32 cellular contexts compared by ENCODE assay signal in the genomic region with DNA sequence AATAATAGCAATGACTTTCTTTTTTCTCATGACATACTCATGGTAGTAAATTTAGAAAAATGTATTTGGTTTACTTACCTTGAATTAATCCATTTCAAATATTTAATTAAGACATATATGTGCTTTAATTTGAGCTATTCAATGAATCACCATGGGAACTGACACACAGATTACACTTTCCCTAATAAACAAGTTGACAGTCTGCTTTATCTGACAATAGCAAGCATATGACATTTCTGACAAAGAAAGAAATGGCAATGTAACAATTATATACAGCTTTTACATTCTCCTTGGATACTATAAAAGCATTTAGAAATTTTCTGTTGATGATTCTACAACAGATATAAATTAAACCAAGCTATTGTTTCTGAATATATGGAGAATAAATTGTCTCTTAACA.
"Had no signal": no experiment of that assay in that cellular context is flagged by ENCODE, and none has a peak within 500 bp of the region (broad histone marks: within the 10 kb centered on the region; RNA-seq: fewer than 3 reads in every experiment).

No MANE protein-coding gene starts in this region.

- H3K4me3 ChIP-seq: adrenal gland, ascending aorta, body of pancreas, breast epithelium, cardiac muscle cell had no signal

- H3K27me3 ChIP-seq: adrenal gland, ascending aorta, body of pancreas, brain microvascular endothelial cell, breast epithelium, cardiac muscle cell had no signal

- H3K27ac ChIP-seq: adrenal gland, ascending aorta, body of pancreas, brain microvascular endothelial cell, breast epithelium, cardiac muscle cell had no signal

- H3K36me3 ChIP-seq: adrenal gland, ascending aorta, brain microvascular endothelial cell, breast epithelium, cardiac muscle cell had no signal

- H3K9me3 ChIP-seq: adrenal gland, ascending aorta, body of pancreas, breast epithelium had no signal

- DNase-seq: activated effector memory CD4-positive, alpha-beta T cell treated with anti-CD3 and anti-CD28 coated beads, Interleukin-2, amount 50 U/mL, for 16 hours; activated effector memory CD4-positive, alpha-beta T cell treated with Interleukin-2 at 50 U/mL for 16 hours; activated gamma-delta T cell; activated gamma-delta T cell treated with Interleukin-2 at 50 U/mL for 16 hours; activated naive CD4-positive, alpha-beta T cell; activated naive CD4-positive, alpha-beta T cell treated with anti-CD3 and anti-CD28 coated beads for 36 hours; activated naive CD4-positive, alpha-beta T cell treated with anti-CD3 and anti-CD28 coated beads, Interleukin-2, amount 10 ng/mL, durations not matched to agents 7 days and 5 days; activated naive CD4-positive, alpha-beta T cell treated with anti-CD3 and anti-CD28 coated beads, Interleukin-2, amount 50 U/mL, for 16 hours; activated naive CD4-positive, alpha-beta T cell treated with Interleukin-2 at 50 U/mL for 16 hours; activated naive CD8-positive, alpha-beta T cell treated with anti-CD3 and anti-CD28 coated beads for 36 hours; activated naive CD8-positive, alpha-beta T cell treated with anti-CD3 and anti-CD28 coated beads, Interleukin-2, amount 10 ng/mL, durations not matched to agents 7 days and 5 days; activated naive CD8-positive, alpha-beta T cell treated with anti-CD3 and anti-CD28 coated beads, Interleukin-2, amount 50 U/mL, for 24 hours; activated T-cell treated with anti-CD3 and anti-CD28 coated beads, Interleukin-2, amount 50 U/mL, for 1 hour; activated T-cell treated with anti-CD3 and anti-CD28 coated beads, Interleukin-2, amount 50 U/mL, for 24 hours; activated T-cell treated with anti-CD3 and anti-CD28 coated beads, Interleukin-2, amount 50 U/mL, for 4 hours; activated T-cell treated with anti-CD3 and anti-CD28 coated beads, Interleukin-2, amount 50 U/mL, for 48 hours; activated T-cell treated with anti-CD3 and anti-CD28 coated beads, Interleukin-2, amount 50 U/mL, for 72 hours; adrenal gland; amniotic stem cell; amygdala; anterior cingulate cortex; aorta; body of pancreas; brain microvascular endothelial cell; caudate nucleus; central memory CD4-positive, alpha-beta T cell; cerebellar nuclear complex had no signal

- ATAC-seq: activated naive CD4-positive, alpha-beta T cell treated with anti-CD3 and anti-CD28 coated beads, Interleukin-2, amount 50 U/mL, for 72 hours; activated naive CD8-positive, alpha-beta T cell treated with anti-CD3 and anti-CD28 coated beads, Interleukin-2, amount 50 U/mL, for 24 hours; activated T-cell treated with anti-CD3 and anti-CD28 coated beads, Interleukin-2, amount 50 U/mL, for 4 hours; activated T-cell treated with anti-CD3 and anti-CD28 coated beads, Interleukin-2, amount 50 U/mL, for 72 hours; activated T-helper 17 cell treated with anti-CD3 and anti-CD28 coated beads, Interleukin-2, amount 50 U/mL, for 72 hours; body of pancreas had no signal
